Comparison of ENCODE assay signal across 27 cellular contexts in the genomic region with DNA sequence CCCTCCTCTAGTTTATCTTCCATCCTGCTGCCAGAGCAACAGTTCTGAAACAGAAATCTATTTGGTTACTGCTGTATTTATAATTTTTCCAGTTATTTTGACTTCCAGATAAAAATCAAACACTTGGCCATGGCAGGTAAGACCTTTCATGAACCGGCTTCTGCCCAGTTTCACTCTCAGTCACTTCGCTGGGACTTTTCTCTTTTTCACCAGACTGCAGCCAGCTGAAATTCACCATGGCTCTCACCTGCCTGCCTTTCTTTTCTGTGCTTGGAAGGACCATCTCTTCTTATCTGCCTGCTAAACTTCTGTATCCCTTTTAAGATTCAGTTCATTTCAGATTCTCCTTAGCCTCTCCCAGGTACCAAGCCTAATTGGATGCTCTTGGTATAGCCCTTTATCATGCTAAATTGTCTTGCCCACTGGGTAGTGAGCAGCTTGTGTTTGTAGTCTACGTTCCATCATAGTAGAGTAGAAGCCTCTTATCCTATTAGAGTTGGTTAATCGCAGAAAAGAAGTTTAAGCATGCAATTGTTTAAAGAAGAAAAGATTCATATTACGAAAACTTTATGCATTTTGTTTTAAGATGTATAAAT.
DNase-seq lines count a peak whose midpoint lies in the region; ATAC-seq and TF ChIP-seq lines count a peak whose summit lies in the region.
"Had no signal": no experiment of that assay in that cellular context is flagged by ENCODE, and none has a peak within 500 bp of the region (broad histone marks: within the 10 kb centered on the region; RNA-seq: fewer than 3 reads in every experiment).

No MANE protein-coding gene starts in this region.

- DNase-seq in activated T-cell treated with anti-CD3 and anti-CD28 coated beads, Interleukin-2, amount 50 U/mL, for 72 hours, result no peak
- DNase-seq in activated T-cell treated with anti-CD3 and anti-CD28 coated beads, Interleukin-2, amount 50 U/mL, for 1 hour, result no peak
- DNase-seq in H7 (peak; percentile 13), Calu3 (no peak), MM.1S (no peak), T-helper 9 cell (no peak)
- no peak for DNase-seq in activated CD4-positive, alpha-beta T cell treated with anti-CD3 and anti-CD28 coated beads, Interleukin-2, amount 50 U/mL, for 48 hours
- DNase-seq: 8988T; activated CD4-positive, CD25-positive, alpha-beta regulatory T cell treated with anti-CD3 and anti-CD28 coated beads, Interleukin-2, amount 50 U/mL, for 72 hours; activated naive CD4-positive, alpha-beta T cell treated with Interleukin-2 at 50 U/mL for 16 hours; amygdala; CD4-positive, alpha-beta memory T cell; DMS53; effector memory CD8-positive, alpha-beta T cell; foreskin keratinocyte; heart right ventricle; mesendoderm; NCI-H146; NCI-H510A; nucleus accumbens; Peyer's patch; stimulated activated CD8-positive, alpha-beta memory T cell treated with anti-CD3 and anti-CD28 coated beads, Interleukin-4, amount 100 ng/mL, for 48 hours; T-cell had no signal

- H3K27me3 Mint-ChIP-seq in activated T-cell treated with anti-CD3 and anti-CD28 coated beads, Interleukin-2, amount 50 U/mL, for 72 hours (ENCODE audit: low read depth), result no peaks in the 10 kb centered on the region
- no peaks in the 10 kb centered on the region for H3K27me3 Mint-ChIP-seq in Calu3 (ENCODE audit: unreplicated experiment)
- H3K27me3 Mint-ChIP-seq: CD4-positive, alpha-beta memory T cell; effector memory CD8-positive, alpha-beta T cell; T-cell had no signal

- BruUV-seq in Calu3 (replicated peaks; lab: Mats Ljungman, UMichigan), result no TSS peak

- no peak for ATAC-seq in activated T-cell treated with anti-CD3 and anti-CD28 coated beads, Interleukin-2, amount 50 U/mL, for 72 hours (replicated peaks in 1 of 2)
- ATAC-seq: effector memory CD8-positive, alpha-beta T cell; esophagus mucosa; foreskin keratinocyte; T-cell had no signal

- intact Hi-C loops in Calu3 (cut with micrococcal nuclease; ENCODE audit: unreplicated experiment), result no loop called here

- peak overlapping the region in 1 of 2 donors; percentile 13 for H3K4me3 Mint-ChIP-seq in activated T-cell treated with anti-CD3 and anti-CD28 coated beads, Interleukin-2, amount 50 U/mL, for 72 hours
- H3K4me3 Mint-ChIP-seq in Calu3 (ENCODE audit: low read depth, unreplicated experiment), result no peak overlapping the region
- H3K4me3 Mint-ChIP-seq: CD4-positive, alpha-beta memory T cell; effector memory CD8-positive, alpha-beta T cell; T-cell had no signal

- TF ChIP-seq CTCF in KMS-11 (conservative IDR thresholded peaks at IDR 0.05; ENCODE audit: low read depth, low read length), result no peak
- no peak for TF ChIP-seq CTCF in Calu3 (IDR thresholded peaks at IDR 0.05; ENCODE audit: unreplicated experiment)
- TF ChIP-seq CTCF in MM.1S (IDR thresholded peaks at IDR 0.05; ENCODE audit: low read length), result no peak

- H3K4me3 ChIP-seq in H7 (ENCODE audit: insufficient read depth, low read depth, low read length), result no peak overlapping the region
- no peak overlapping the region for H3K4me3 ChIP-seq in KMS-11 (IDR thresholded peaks at IDR 0.05; ENCODE audit: insufficient read depth, low read depth, low read length)
- H3K4me3 ChIP-seq in MM.1S (ENCODE audit: low read length), result no peak overlapping the region
- H3K4me3 ChIP-seq: breast epithelium, heart right ventricle, Peyer's patch, tibial nerve had no signal

- H3K9me2 ChIP-seq in MM.1S (replicated peaks; ENCODE audit: insufficient read depth, low read length), result no peaks in the 10 kb centered on the region

- no peaks in the 10 kb centered on the region for H3K36me3 Mint-ChIP-seq in activated T-cell treated with anti-CD3 and anti-CD28 coated beads, Interleukin-2, amount 50 U/mL, for 72 hours (ENCODE audit: insufficient read depth in 2 of 2)
- H3K36me3 Mint-ChIP-seq in Calu3 (ENCODE audit: insufficient read depth, unreplicated experiment), result no peaks in the 10 kb centered on the region

- H3K9me3 Mint-ChIP-seq in activated T-cell treated with anti-CD3 and anti-CD28 coated beads, Interleukin-2, amount 50 U/mL, for 72 hours, result no peaks in the 10 kb centered on the region
- H3K9me3 Mint-ChIP-seq in Calu3 (ENCODE audit: low read depth, unreplicated experiment), result no peaks in the 10 kb centered on the region
- H3K9me3 Mint-ChIP-seq: CD4-positive, alpha-beta memory T cell; effector memory CD8-positive, alpha-beta T cell; T-cell had no signal

- peaks cover 15% of the 10 kb centered on the region for H3K4me1 ChIP-seq in KMS-11 (ENCODE audit: low read depth, poor library complexity, severe bottlenecking)
- no peaks in the 10 kb centered on the region for H3K4me1 ChIP-seq in MM.1S (ENCODE audit: low read length)
- H3K4me1 ChIP-seq: breast epithelium, Peyer's patch had no signal

- H3K27ac ChIP-seq in KMS-11 (no peak overlapping the region), MM.1S (ENCODE audit: low read length) (no peak overlapping the region)
- H3K27ac ChIP-seq: breast epithelium, foreskin keratinocyte, heart right ventricle, Peyer's patch, tibial nerve had no signal

- 0 out of 2 replicates have a peak, but pooled peaks cover 5% of the 10 kb centered on the region for H3K79me2 ChIP-seq in KMS-11 (ENCODE audit: insufficient read depth, low read depth)
- H3K79me2 ChIP-seq in MM.1S (ENCODE audit: low read length), result 0 out of 2 replicates have a peak, but pooled peaks cover 9% of the 10 kb centered on the region

- no peaks in the 10 kb centered on the region for H3F3A ChIP-seq in MM.1S (ENCODE audit: insufficient read depth, low read length)

- H2AFZ ChIP-seq in KMS-11 (ENCODE audit: low read depth) (no peak overlapping the region), MM.1S (ENCODE audit: low read length) (no peak overlapping the region)

- H3K27me3 ChIP-seq in H7 (ENCODE audit: control insufficient read depth, insufficient read depth, low read length), result no peaks in the 10 kb centered on the region
- no peaks in the 10 kb centered on the region for H3K27me3 ChIP-seq in KMS-11 (ENCODE audit: insufficient read depth, low read depth)
- no peaks in the 10 kb centered on the region for H3K27me3 ChIP-seq in MM.1S (replicated peaks; ENCODE audit: insufficient read depth, low read length)
- H3K27me3 ChIP-seq: breast epithelium, foreskin keratinocyte, heart right ventricle, Peyer's patch, tibial nerve had no signal

- peaks cover 27% of the 10 kb centered on the region for H3K4me1 Mint-ChIP-seq in activated T-cell treated with anti-CD3 and anti-CD28 coated beads, Interleukin-2, amount 50 U/mL, for 72 hours (ENCODE audit: low read depth)
- H3K4me1 Mint-ChIP-seq in Calu3 (ENCODE audit: low read depth, unreplicated experiment), result peaks cover 24% of the 10 kb centered on the region

- H3K4me2 ChIP-seq in KMS-11, result peak overlapping the region; percentile 14; the same call in 1 of the 2 replicates
- H3K4me2 ChIP-seq in MM.1S (ENCODE audit: low read depth, low read length), result no peak overlapping the region

- CTCF ChIA-PET in Calu3 (lab: Charles Lee), result interaction anchor here (0.8 to 1.5 kb wide), 2 partner anchors 11 to 123 kb away, joined by 3 read pairs; no protein-coding TSS in a partner anchor

- H3K36me3 ChIP-seq in H7 (replicated peaks; ENCODE audit: control insufficient read depth, insufficient read depth, low read length) (no peaks in the 10 kb centered on the region), KMS-11 (ENCODE audit: insufficient read depth) (no peaks in the 10 kb centered on the region), MM.1S (replicated peaks; ENCODE audit: insufficient read depth, low read length) (no peaks in the 10 kb centered on the region)
- H3K36me3 ChIP-seq: breast epithelium, heart right ventricle, Peyer's patch, tibial nerve had no signal

- no peak overlapping the region for H3K9ac ChIP-seq in KMS-11
- no peak overlapping the region for H3K9ac ChIP-seq in MM.1S (ENCODE audit: low read length)

- H4K20me1 ChIP-seq in KMS-11 (ENCODE audit: insufficient read depth) (no peaks in the 10 kb centered on the region), MM.1S (ENCODE audit: insufficient read depth, low read length) (no peaks in the 10 kb centered on the region)

- no peaks in the 10 kb centered on the region for H3K9me3 ChIP-seq in MM.1S (replicated peaks; ENCODE audit: insufficient read depth, low read length)
- H3K9me3 ChIP-seq: breast epithelium, heart right ventricle, Peyer's patch, tibial nerve had no signal

- H3K27ac Mint-ChIP-seq in activated T-cell treated with anti-CD3 and anti-CD28 coated beads, Interleukin-2, amount 50 U/mL, for 72 hours, result peak overlapping the region; percentile 3
- no peak overlapping the region for H3K27ac Mint-ChIP-seq in Calu3 (ENCODE audit: unreplicated experiment)
